Comparison of ENCODE assay signal across 20 cellular contexts in the genomic region with DNA sequence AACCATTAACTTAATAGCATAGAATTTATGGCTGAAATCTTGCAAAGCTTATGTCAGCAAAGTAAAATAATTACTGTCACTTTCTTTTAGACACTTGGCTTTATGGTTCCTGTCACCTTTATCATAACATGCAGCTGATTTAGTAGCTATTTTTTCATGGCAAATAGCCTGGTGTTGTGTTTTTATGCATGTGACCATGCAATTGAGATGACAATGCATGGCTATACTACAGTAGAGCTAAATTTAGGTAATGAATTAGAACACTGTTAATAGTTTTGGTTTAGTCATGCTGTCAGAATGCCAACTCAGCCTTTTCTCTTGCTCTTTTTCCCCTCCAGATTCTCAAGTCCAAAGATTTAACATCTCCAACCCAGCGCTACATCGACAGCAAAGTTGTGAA.
DNase-seq lines count a peak whose midpoint lies in the region; FAIRE-seq and TF ChIP-seq lines count a peak whose summit lies in the region.
"Had no signal": no experiment of that assay in that cellular context is flagged by ENCODE, and none has a peak within 500 bp of the region (broad histone marks: within the 10 kb centered on the region; RNA-seq: fewer than 3 reads in every experiment).

No MANE protein-coding gene starts in this region.

- H3K9me3 ChIP-seq in GM23248 (ENCODE audit: low read depth) (no peaks in the 10 kb centered on the region), astrocyte (ENCODE audit: insufficient read depth, low read depth, low read length) (no peaks in the 10 kb centered on the region)
- H3K9me3 ChIP-seq: breast epithelium had no signal

- H3K79me2 ChIP-seq in GM23248 (ENCODE audit: insufficient read depth) (no peaks in the 10 kb centered on the region), astrocyte (ENCODE audit: insufficient read depth, low read length) (peaks cover 47% of the 10 kb centered on the region)

- H3K4me2 ChIP-seq in GM23248 (ENCODE audit: unreplicated experiment) (no peak overlapping the region), astrocyte (ENCODE audit: low read length) (no peak overlapping the region)

- H3K4me3 ChIP-seq in GM23248 (no peak overlapping the region), astrocyte (ENCODE audit: insufficient read depth, low read depth, low read length) (no peak overlapping the region), fibroblast of the aortic adventitia (ENCODE audit: low read depth, low read length) (no peak overlapping the region)
- H3K4me3 ChIP-seq: breast epithelium, lung had no signal

- no peak overlapping the region for H3K4me3 Mint-ChIP-seq in astrocyte (ENCODE audit: unreplicated experiment)
- H3K4me3 Mint-ChIP-seq in mesothelial cell of epicardium: no peak overlapping the region
- H3K4me3 Mint-ChIP-seq: activated CD4-positive, alpha-beta memory T cell treated with anti-CD3 and anti-CD28 coated beads for 36 hours had no signal

- H4K20me1 ChIP-seq in GM23248 (ENCODE audit: insufficient read depth) (no peaks in the 10 kb centered on the region), astrocyte (ENCODE audit: insufficient read depth, low read length) (peaks cover 10% of the 10 kb centered on the region)

- no peaks in the 10 kb centered on the region for H3K36me3 ChIP-seq in GM23248 (ENCODE audit: low read depth)
- H3K36me3 ChIP-seq in astrocyte (ENCODE audit: insufficient read depth, low read length): peaks cover 39% of the 10 kb centered on the region
- H3K36me3 ChIP-seq: breast epithelium had no signal

- 98 to 100% methylated on average over 2 of the region's 2 CpGs for WGBS in GM23248 (ENCODE audit: low coverage in 1 of 2, low lambda C conversion rate in 2 of 2, missing lambda C conversion rate in 2 of 2), 2 experiments

- no peaks in the 10 kb centered on the region for H3K9me2 ChIP-seq in GM23248 (ENCODE audit: insufficient read depth)

- H3K36me3 Mint-ChIP-seq in astrocyte (ENCODE audit: low read depth, unreplicated experiment) (peaks cover 26% of the 10 kb centered on the region), mesothelial cell of epicardium (peaks cover 25% of the 10 kb centered on the region)
- H3K36me3 Mint-ChIP-seq: activated CD4-positive, alpha-beta memory T cell treated with anti-CD3 and anti-CD28 coated beads for 36 hours had no signal

- DNase-seq in GM23248 (peak; percentile 46), astrocyte (ENCODE audit: low read depth) (peak; percentile 65), fibroblast of the aortic adventitia (ENCODE audit: low read depth) (peak; percentile 42), renal cortical epithelial cell (ENCODE audit: low read depth) (peak; percentile 28), NCI-H345 (lab: John Stamatoyannopoulos, UW) (no peak), medulla oblongata (ENCODE audit: extremely low spot score) (no peak), mesothelial cell of epicardium (ENCODE audit: low spot score in 2 of 2, unreplicated experiment in 2 of 2) (no peak)
- DNase-seq: activated CD4-positive, alpha-beta memory T cell treated with anti-CD3 and anti-CD28 coated beads for 36 hours; activated effector memory CD4-positive, alpha-beta T cell treated with Interleukin-2 at 50 U/mL for 16 hours; dermis blood vessel endothelial cell; GDM1; islet precursor cell; KG1; NCI-H187; NCI-H2227 treated with DMSO at 0.1 percent for 48 hours; NCI-H774; substantia nigra; SW 1271 had no signal

- H3F3A ChIP-seq in GM23248 (ENCODE audit: insufficient read depth): no peaks in the 10 kb centered on the region

- H3K4me1 ChIP-seq in GM23248 (ENCODE audit: insufficient read depth) (peaks cover 8% of the 10 kb centered on the region; the same call in 1 of the 2 replicates), astrocyte (ENCODE audit: insufficient read depth, low read length) (peaks cover 4% of the 10 kb centered on the region)
- H3K4me1 ChIP-seq: breast epithelium had no signal

- H3K27me3 ChIP-seq in GM23248 (replicated peaks; ENCODE audit: insufficient read depth): no peaks in the 10 kb centered on the region
- H3K27me3 ChIP-seq in astrocyte (ENCODE audit: insufficient read depth, low read length): no peaks in the 10 kb centered on the region
- H3K27me3 ChIP-seq: breast epithelium had no signal

- in situ Hi-C loops in GM23248 (cut with MboI): no loop called here

- H3K9me3 Mint-ChIP-seq in astrocyte (ENCODE audit: unreplicated experiment) (no peaks in the 10 kb centered on the region), mesothelial cell of epicardium (no peaks in the 10 kb centered on the region)
- H3K9me3 Mint-ChIP-seq: activated CD4-positive, alpha-beta memory T cell treated with anti-CD3 and anti-CD28 coated beads for 36 hours had no signal

- peaks cover 46% of the 10 kb centered on the region for H3K4me1 Mint-ChIP-seq in astrocyte (ENCODE audit: low read depth, unreplicated experiment)
- H3K4me1 Mint-ChIP-seq in mesothelial cell of epicardium: peaks cover 35% of the 10 kb centered on the region

- FAIRE-seq in astrocyte (lab: Jason Lieb, UNC): peak; percentile 32

- TF ChIP-seq CTCF in astrocyte (IDR thresholded peaks at IDR 0.05; ENCODE audit: insufficient read depth, low read depth, low read length) (no peak), fibroblast of the aortic adventitia (IDR thresholded peaks at IDR 0.05; ENCODE audit: insufficient read depth, low read length) (no peak), mesothelial cell of epicardium (IDR thresholded peaks at IDR 0.05; ENCODE audit: unreplicated experiment) (no peak)

- no peak overlapping the region for H2AFZ ChIP-seq in GM23248
- no peak overlapping the region for H2AFZ ChIP-seq in astrocyte (ENCODE audit: low read depth, low read length)

- H3K9ac ChIP-seq in GM23248 (no peak overlapping the region), astrocyte (ENCODE audit: low read length) (no peak overlapping the region)

- no peaks in the 10 kb centered on the region for H3K27me3 Mint-ChIP-seq in astrocyte (ENCODE audit: low read depth, unreplicated experiment)
- no peaks in the 10 kb centered on the region for H3K27me3 Mint-ChIP-seq in mesothelial cell of epicardium (ENCODE audit: low read depth)

- no peak overlapping the region for H3K27ac ChIP-seq in GM23248
- no peak overlapping the region for H3K27ac ChIP-seq in astrocyte (ENCODE audit: low read depth, low read length)
- H3K27ac ChIP-seq: breast epithelium had no signal

- H3K27ac Mint-ChIP-seq in astrocyte (ENCODE audit: unreplicated experiment): peak overlapping the region; percentile 50
- no peak overlapping the region for H3K27ac Mint-ChIP-seq in mesothelial cell of epicardium
- H3K27ac Mint-ChIP-seq: activated CD4-positive, alpha-beta memory T cell treated with anti-CD3 and anti-CD28 coated beads for 36 hours had no signal

Comparison
In these comparisons a context has a peak if more than half of its experiments do, and no peak if none do; other contexts are left out.
1. DNase-seq: peak in GM23248 (single experiment), astrocyte (single experiment), fibroblast of the aortic adventitia (single experiment) and renal cortical epithelial cell (single experiment); none in NCI-H345 (single experiment), medulla oblongata (single experiment) and mesothelial cell of epicardium (0 of 2).